Comparison of ENCODE assay signal across 8 cellular contexts in the genomic region with DNA sequence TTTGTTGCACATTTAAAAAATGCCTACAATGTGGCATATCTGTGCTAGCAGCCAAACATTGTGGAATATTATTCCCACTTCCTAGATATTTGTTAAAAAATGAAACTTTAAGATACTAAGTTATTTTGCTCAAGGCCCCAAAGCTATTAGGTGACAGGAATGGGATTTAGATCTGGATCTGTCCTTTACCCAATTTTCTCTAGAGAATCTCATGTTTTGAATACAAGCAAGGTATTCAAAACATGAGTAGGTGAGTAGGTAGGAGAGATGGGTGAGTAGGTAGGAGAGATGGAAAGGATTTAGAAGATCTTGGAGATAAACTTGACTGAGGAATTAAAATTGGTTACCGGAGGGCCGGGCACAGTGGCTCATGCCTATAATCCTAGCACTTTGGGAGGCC.
"Had no signal": no experiment of that assay in that cellular context is flagged by ENCODE, and none has a peak within 500 bp of the region (broad histone marks: within the 10 kb centered on the region; RNA-seq: fewer than 3 reads in every experiment).

No MANE protein-coding gene starts in this region.

- H3K27me3 Mint-ChIP-seq: IgD-negative memory B cell had no signal

- H3K9ac ChIP-seq: KMS-11 had no signal

- ATAC-seq: HepG2, K562 had no signal

- DNase-seq: IMR-90, KBM-7, KG1 had no signal

- H3K4me3 ChIP-seq: K562 had no signal

- H3K4me1 Mint-ChIP-seq: IgD-negative memory B cell had no signal

- H3K4me2 ChIP-seq: KMS-11 had no signal

- H3K9me3 Mint-ChIP-seq: IgD-negative memory B cell had no signal

- H3K36me3 Mint-ChIP-seq: IgD-negative memory B cell had no signal

- H3K4me3 Mint-ChIP-seq: IgD-negative memory B cell had no signal

- H3K27ac ChIP-seq: HL-60, KMS-11 had no signal
